24 cellular contexts compared by ENCODE assay signal in genomic region chrX:101682723-101683122, GRCh38.
DNase-seq lines count a peak whose midpoint lies in the region; ATAC-seq and FAIRE-seq lines count a peak whose summit lies in the region.
"Had no signal": no experiment of that assay in that cellular context is flagged by ENCODE, and none has a peak within 500 bp of the region (broad histone marks: within the 10 kb centered on the region; RNA-seq: fewer than 3 reads in every experiment).

No MANE protein-coding gene starts in this region.

- H3K27me3 Mint-ChIP-seq in stimulated activated naive CD8-positive, alpha-beta T cell treated with anti-CD3 and anti-CD28 coated beads, Interleukin-15, amount 100 ng/mL, for 72 hours: no peaks in the 10 kb centered on the region
- H3K27me3 Mint-ChIP-seq in stimulated activated memory B cell treated with anti-CD40 and anti-IgM and Interleukin-4, amounts not matched to agents 10 μg/mL and 1 μg/mL and 100 μg/mL, for 72 hours: no peaks in the 10 kb centered on the region

- DNase-seq in stimulated activated naive CD8-positive, alpha-beta T cell treated with anti-CD3 and anti-CD28 coated beads, Interleukin-15, Interleukin-2, amounts not matched to agents 100 U/mL and 50 U/mL, for 24 hours: no peak
- no peak for DNase-seq in stimulated activated naive CD8-positive, alpha-beta T cell treated with anti-CD3 and anti-CD28 coated beads, Interleukin-15, amount 100 ng/mL, for 72 hours
- DNase-seq in astrocyte of the hippocampus (ENCODE audit: low read depth, low spot score): peak; percentile 56
- peak; percentile 49 for DNase-seq in kidney glomerular epithelial cell (lab: John Stamatoyannopoulos, UW)
- peak; percentile 17 for DNase-seq in urothelium cell line (ENCODE audit: low spot score)
- DNase-seq in NCI-H1048 (lab: John Stamatoyannopoulos, UW): no peak
- no peak for DNase-seq in KG1 (lab: John Stamatoyannopoulos, UW)
- DNase-seq: 8988T; dermis blood vessel endothelial cell; DMS153; erythroblast; glutamatergic neuron; naive thymus-derived CD4-positive, alpha-beta T cell; NCI-H1436; NCI-H526; small intestine; stimulated activated CD4-positive, alpha-beta T cell treated with anti-CD3 and anti-CD28 coated beads, Interleukin-4, amount 100 ng/mL, for 4 hours; substantia nigra; uterus had no signal

- no peak for FAIRE-seq in urothelium cell line (lab: Jason Lieb, UNC)
- FAIRE-seq: bronchial epithelial cell, small intestine had no signal

- H3K9me3 Mint-ChIP-seq in stimulated activated naive CD8-positive, alpha-beta T cell treated with anti-CD3 and anti-CD28 coated beads, Interleukin-15, amount 100 ng/mL, for 72 hours: no peaks in the 10 kb centered on the region
- no peaks in the 10 kb centered on the region for H3K9me3 Mint-ChIP-seq in stimulated activated memory B cell treated with anti-CD40 and anti-IgM and Interleukin-4, amounts not matched to agents 10 μg/mL and 1 μg/mL and 100 μg/mL, for 72 hours
- H3K9me3 Mint-ChIP-seq: activated naive CD4-positive, alpha-beta T cell treated with anti-CD3 and anti-CD28 coated beads, Interleukin-2, amount 50 U/mL, for 72 hours; activated T-helper 1 cell treated with anti-CD3 and anti-CD28 coated beads, Interleukin-12 subunit alpha, Interleukin-12 subunit beta, Interleukin-2, Interleukin-4 antibody, amounts not matched to agents 30 ng/mL and 10 ng/mL and 1 ng/mL, durations not matched to agents 14 hours and 24 hours and 36 hours; CD14-positive monocyte had no signal

- no peak overlapping the region for H3K4me3 Mint-ChIP-seq in stimulated activated naive CD8-positive, alpha-beta T cell treated with anti-CD3 and anti-CD28 coated beads, Interleukin-15, amount 100 ng/mL, for 72 hours
- H3K4me3 Mint-ChIP-seq in stimulated activated memory B cell treated with anti-CD40 and anti-IgM and Interleukin-4, amounts not matched to agents 10 μg/mL and 1 μg/mL and 100 μg/mL, for 72 hours: no peak overlapping the region
- H3K4me3 Mint-ChIP-seq: activated T-helper 1 cell treated with anti-CD3 and anti-CD28 coated beads, Interleukin-12 subunit alpha, Interleukin-12 subunit beta, Interleukin-2, Interleukin-4 antibody, amounts not matched to agents 30 ng/mL and 10 ng/mL and 1 ng/mL, durations not matched to agents 14 hours and 24 hours and 36 hours; CD14-positive monocyte; naive thymus-derived CD4-positive, alpha-beta T cell had no signal

- H3K36me3 Mint-ChIP-seq in stimulated activated memory B cell treated with anti-CD40 and anti-IgM and Interleukin-4, amounts not matched to agents 10 μg/mL and 1 μg/mL and 100 μg/mL, for 72 hours: no peaks in the 10 kb centered on the region
- H3K36me3 Mint-ChIP-seq: activated naive CD4-positive, alpha-beta T cell treated with anti-CD3 and anti-CD28 coated beads, Interleukin-2, amount 50 U/mL, for 72 hours; CD14-positive monocyte; naive thymus-derived CD4-positive, alpha-beta T cell had no signal

- H3K4me1 Mint-ChIP-seq in stimulated activated naive CD8-positive, alpha-beta T cell treated with anti-CD3 and anti-CD28 coated beads, Interleukin-15, amount 100 ng/mL, for 72 hours: no peaks in the 10 kb centered on the region
- no peaks in the 10 kb centered on the region for H3K4me1 Mint-ChIP-seq in stimulated activated memory B cell treated with anti-CD40 and anti-IgM and Interleukin-4, amounts not matched to agents 10 μg/mL and 1 μg/mL and 100 μg/mL, for 72 hours
- H3K4me1 Mint-ChIP-seq: CD14-positive monocyte had no signal

- no peak overlapping the region for H3K27ac Mint-ChIP-seq in stimulated activated naive CD8-positive, alpha-beta T cell treated with anti-CD3 and anti-CD28 coated beads, Interleukin-15, amount 100 ng/mL, for 72 hours
- no peak overlapping the region for H3K27ac Mint-ChIP-seq in stimulated activated memory B cell treated with anti-CD40 and anti-IgM and Interleukin-4, amounts not matched to agents 10 μg/mL and 1 μg/mL and 100 μg/mL, for 72 hours
- H3K27ac Mint-ChIP-seq: activated naive CD4-positive, alpha-beta T cell treated with anti-CD3 and anti-CD28 coated beads, Interleukin-2, amount 50 U/mL, for 72 hours; activated T-helper 1 cell treated with anti-CD3 and anti-CD28 coated beads, Interleukin-12 subunit alpha, Interleukin-12 subunit beta, Interleukin-2, Interleukin-4 antibody, amounts not matched to agents 30 ng/mL and 10 ng/mL and 1 ng/mL, durations not matched to agents 14 hours and 24 hours and 36 hours; CD14-positive monocyte; naive thymus-derived CD4-positive, alpha-beta T cell had no signal

- ATAC-seq in stimulated activated naive CD8-positive, alpha-beta T cell treated with anti-CD3 and anti-CD28 coated beads, Interleukin-15, Interleukin-2, amounts not matched to agents 100 U/mL and 50 U/mL, for 24 hours: peak; percentile 43
- ATAC-seq in stimulated activated naive CD8-positive, alpha-beta T cell treated with anti-CD3 and anti-CD28 coated beads, Interleukin-15, amount 100 ng/mL, for 72 hours: no peak
- no peak for ATAC-seq in stimulated activated memory B cell treated with anti-CD40 and anti-IgM and Interleukin-4, amounts not matched to agents 10 μg/mL and 1 μg/mL and 100 μg/mL, for 72 hours
- ATAC-seq: naive thymus-derived CD4-positive, alpha-beta T cell had no signal

Comparison
In these comparisons a context has a peak if more than half of its experiments do, and no peak if none do; other contexts are left out.
1. DNase-seq: peak in astrocyte of the hippocampus (single experiment), kidney glomerular epithelial cell (single experiment) and urothelium cell line (single experiment); none in stimulated activated naive CD8-positive, alpha-beta T cell treated with anti-CD3 and anti-CD28 coated beads, Interleukin-15, Interleukin-2, amounts not matched to agents 100 U/mL and 50 U/mL, for 24 hours (single experiment), stimulated activated naive CD8-positive, alpha-beta T cell treated with anti-CD3 and anti-CD28 coated beads, Interleukin-15, amount 100 ng/mL, for 72 hours (0 of 2), NCI-H1048 (single experiment) and KG1 (single experiment).